ENCODE assay signal across 21 cellular contexts in the genomic region with DNA sequence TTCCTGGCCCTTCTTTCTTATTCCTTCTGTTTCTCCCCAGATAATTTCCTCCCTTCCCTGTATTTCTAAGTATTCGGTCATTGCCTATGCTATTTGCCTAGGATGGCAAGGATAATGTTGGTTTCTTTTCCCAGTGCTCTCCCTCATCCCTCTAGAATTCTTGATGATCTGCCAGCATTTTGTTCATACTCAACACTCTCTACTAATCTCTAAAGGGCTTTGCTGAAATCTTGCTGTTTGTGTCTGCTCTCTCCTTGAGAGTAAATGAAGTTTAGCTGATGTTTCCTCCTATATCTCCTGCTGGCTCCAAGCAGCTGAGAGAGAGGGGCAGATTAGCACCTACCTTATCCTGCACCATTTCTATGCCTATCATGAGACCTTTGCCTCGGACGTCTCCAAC. TPM values are rescaled to one million over a fixed set of nuclear protein-coding genes. Genes with fewer than 3 reads are reported as not detected.
"Had no signal": no experiment of that assay in that cellular context is flagged by ENCODE, and none has a peak within 500 bp of the region (broad histone marks: within the 10 kb centered on the region; RNA-seq: fewer than 3 reads in every experiment).

No MANE protein-coding gene starts in this region.

- DNase-seq: activated CD4-positive, alpha-beta T cell treated with anti-CD3 and anti-CD28 coated beads, Interleukin-2, amount 50 U/mL, for 4 hours; activated naive CD8-positive, alpha-beta T cell treated with anti-CD3 and anti-CD28 coated beads for 36 hours; central memory CD4-positive, alpha-beta T cell; foreskin keratinocyte; glutamatergic neuron; kidney; left lung; naive thymus-derived CD8-positive, alpha-beta T cell; ovary; psoas muscle; sigmoid colon; spleen; stimulated activated naive B cell treated with anti-CD40 and anti-IgM and Interleukin-4, amounts not matched to agents 10 μg/mL and 1 μg/mL and 100 μg/mL, for 72 hours; SW 1271; T-helper 2 cell; thyroid gland; WERI-Rb-1 had no signal

- H3K4me1 ChIP-seq: foreskin keratinocyte, left lung, psoas muscle, sigmoid colon, spleen, thyroid gland had no signal

- H3K27me3 ChIP-seq: foreskin keratinocyte, left lung, ovary, sigmoid colon, thyroid gland had no signal

- H3K9me3 ChIP-seq: left lung, ovary, psoas muscle, sigmoid colon, spleen, thyroid gland had no signal

- H3K27ac Mint-ChIP-seq: activated naive CD8-positive, alpha-beta T cell treated with anti-CD3 and anti-CD28 coated beads for 36 hours; brain; naive thymus-derived CD8-positive, alpha-beta T cell; stimulated activated naive B cell treated with anti-CD40 and anti-IgM and Interleukin-4, amounts not matched to agents 10 μg/mL and 1 μg/mL and 100 μg/mL, for 72 hours had no signal

- H3K36me3 Mint-ChIP-seq: activated naive CD8-positive, alpha-beta T cell treated with anti-CD3 and anti-CD28 coated beads for 36 hours; brain; stimulated activated naive B cell treated with anti-CD40 and anti-IgM and Interleukin-4, amounts not matched to agents 10 μg/mL and 1 μg/mL and 100 μg/mL, for 72 hours had no signal

- H3K4me3 ChIP-seq: coronary artery, left lung, ovary, psoas muscle, sigmoid colon, spleen, thyroid gland had no signal

- H3K27ac ChIP-seq: coronary artery, foreskin keratinocyte, left lung, ovary, psoas muscle, sigmoid colon, spleen, thyroid gland, WERI-Rb-1 had no signal

- H3K36me3 ChIP-seq: left lung, ovary, sigmoid colon, spleen, thyroid gland, WERI-Rb-1 had no signal

- H3K4me3 Mint-ChIP-seq: activated naive CD8-positive, alpha-beta T cell treated with anti-CD3 and anti-CD28 coated beads for 36 hours; brain; naive thymus-derived CD8-positive, alpha-beta T cell; stimulated activated naive B cell treated with anti-CD40 and anti-IgM and Interleukin-4, amounts not matched to agents 10 μg/mL and 1 μg/mL and 100 μg/mL, for 72 hours had no signal

- H3K9me3 Mint-ChIP-seq: activated naive CD8-positive, alpha-beta T cell treated with anti-CD3 and anti-CD28 coated beads for 36 hours; brain had no signal

- H3K4me1 Mint-ChIP-seq: activated naive CD8-positive, alpha-beta T cell treated with anti-CD3 and anti-CD28 coated beads for 36 hours; brain; stimulated activated naive B cell treated with anti-CD40 and anti-IgM and Interleukin-4, amounts not matched to agents 10 μg/mL and 1 μg/mL and 100 μg/mL, for 72 hours had no signal

- ATAC-seq: foreskin keratinocyte; left lung; naive thymus-derived CD8-positive, alpha-beta T cell; psoas muscle; stimulated activated naive B cell treated with anti-CD40 and anti-IgM and Interleukin-4, amounts not matched to agents 10 μg/mL and 1 μg/mL and 100 μg/mL, for 72 hours had no signal

RNA-seq across cellular contexts. Expression of a gene that starts 38.1 kb away (rescaled TPM):
- total RNA-seq: activated naive CD8-positive, alpha-beta T cell treated with anti-CD3 and anti-CD28 coated beads for 36 hours; foreskin keratinocyte; left lung; mesenteric fat pad; naive thymus-derived CD8-positive, alpha-beta T cell; psoas muscle; sigmoid colon; spleen; thyroid gland; ureter had no signal
